In the genomic region with DNA sequence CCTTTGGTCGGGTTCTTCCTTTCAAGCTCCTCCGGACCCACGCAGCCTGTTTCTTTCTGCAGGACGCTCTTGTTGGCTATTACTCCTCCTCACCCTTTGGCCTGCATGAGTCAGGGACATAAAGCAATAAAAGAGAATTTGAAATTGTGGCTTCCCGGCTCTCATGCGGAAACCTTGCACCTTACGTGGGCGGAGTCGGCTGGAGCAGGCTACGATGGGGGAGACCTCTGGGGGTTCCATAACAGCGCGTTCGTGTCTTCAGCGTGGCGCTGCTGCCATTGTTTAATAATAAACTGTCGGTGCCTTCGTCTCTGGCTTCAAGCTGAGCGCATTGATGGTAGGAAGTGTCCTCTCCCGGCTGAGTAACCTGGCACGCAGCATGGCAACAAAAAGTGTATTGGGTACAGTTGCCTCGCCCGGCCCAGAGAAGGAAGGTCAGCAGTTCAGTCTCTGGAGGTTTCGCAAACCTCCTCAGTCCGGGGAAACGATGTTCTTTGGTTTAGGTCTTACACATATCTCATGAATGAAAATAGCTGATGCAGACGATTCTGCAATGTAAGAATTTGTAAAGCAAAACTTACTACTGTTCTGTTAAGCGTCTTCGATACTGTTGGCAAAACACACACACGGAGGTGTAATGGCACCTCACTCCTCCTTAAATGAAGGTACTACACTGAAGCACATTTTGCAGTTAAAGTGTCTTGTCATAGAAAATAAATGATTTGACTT, we compare ENCODE assay signal across 8 cellular contexts. TPM values are rescaled to one million over a fixed set of nuclear protein-coding genes. Genes with fewer than 3 reads are reported as not detected.
A peak's percentile ranks its signal among the peaks of the same experiment; 100 is the strongest.
DNase-seq lines count a peak whose midpoint lies in the region; ATAC-seq and TF ChIP-seq lines count a peak whose summit lies in the region.

No MANE protein-coding gene starts in this region.

- no peak for TF ChIP-seq CTCF in uterus (IDR thresholded peaks at IDR 0.05)

- H3K27me3 ChIP-seq in endocrine pancreas (ENCODE audit: control insufficient read depth, insufficient read depth, low read length) (no peaks in the 10 kb centered on the region), muscle layer of colon (ENCODE audit: control insufficient read depth in 1 of 2, insufficient read depth in 2 of 2, low read length in 2 of 2) (no peaks in the 10 kb centered on the region), uterus (no peaks in the 10 kb centered on the region)

- intact Hi-C loops in uterus (cut with DNase I; ENCODE audit: low total_unique reads), result no loop called here

- H3K4me1 ChIP-seq in endocrine pancreas (ENCODE audit: control insufficient read depth, insufficient read depth, low read length), result peaks cover 10% of the 10 kb centered on the region
- H3K4me1 ChIP-seq in muscle layer of colon (ENCODE audit: insufficient read depth, low read length), result peaks cover 6% of the 10 kb centered on the region
- peaks cover 0 to 4% of the 10 kb centered on the region in 2 donors for H3K4me1 ChIP-seq in uterus

- H3K27ac ChIP-seq in SK-N-MC, result no peak overlapping the region
- peak overlapping the region; percentile 97 for H3K27ac ChIP-seq in muscle layer of colon (ENCODE audit: low read depth, low read length)
- peak overlapping the region; percentile 92 to 97 for H3K27ac ChIP-seq in uterus

- H3K9ac ChIP-seq in SK-N-MC (ENCODE audit: insufficient read length), result peak overlapping the region; percentile 45
- peak overlapping the region; percentile 56 for H3K9ac ChIP-seq in endocrine pancreas (ENCODE audit: control insufficient read depth, insufficient read depth, low read length)
- peak overlapping the region; percentile 55 for H3K9ac ChIP-seq in muscle layer of colon (ENCODE audit: low read length)

- no peaks in the 10 kb centered on the region for H3K9me3 ChIP-seq in SK-N-MC (ENCODE audit: low read depth, low read length)
- no peaks in the 10 kb centered on the region for H3K9me3 ChIP-seq in endocrine pancreas (ENCODE audit: control insufficient read depth, low read length)
- H3K9me3 ChIP-seq in muscle layer of colon (ENCODE audit: low read length), result no peaks in the 10 kb centered on the region
- no peaks in the 10 kb centered on the region for H3K9me3 ChIP-seq in uterus

- DNase-seq in ELR (ENCODE audit: low read depth) (peak; percentile 35), SK-N-MC (ENCODE audit: low read depth, low spot score) (no peak), uterus (peak in 1 of 2 donors; percentile 45), OCI-M2 (lab: John Stamatoyannopoulos, UW; ENCODE audit: unreplicated experiment) (no peak)

- ATAC-seq in GM19463 (IDR thresholded peaks at IDR 0.05; ENCODE audit: unreplicated experiment) (peak; percentile 15), HG03457 (IDR thresholded peaks at IDR 0.05; ENCODE audit: unreplicated experiment) (peak; percentile 18)

- TF ChIP-seq POLR2A in uterus (IDR thresholded peaks at IDR 0.05), result no peak

- H3K4me3 ChIP-seq in SK-N-MC (peak overlapping the region; percentile 87), endocrine pancreas (ENCODE audit: control insufficient read depth, insufficient read depth, low read length) (peak overlapping the region; percentile 96), muscle layer of colon (ENCODE audit: low read depth in 1 of 2, low read length in 2 of 2) (peak overlapping the region; percentile 77 to 90), uterus (peak overlapping the region; percentile 84 to 98)

- H3K36me3 ChIP-seq in SK-N-MC (ENCODE audit: insufficient read depth, low read length), result no peaks in the 10 kb centered on the region
- H3K36me3 ChIP-seq in endocrine pancreas (ENCODE audit: control insufficient read depth, insufficient read depth, low read length), result no peaks in the 10 kb centered on the region
- no peaks in the 10 kb centered on the region for H3K36me3 ChIP-seq in muscle layer of colon (ENCODE audit: insufficient read depth, low read length)
- H3K36me3 ChIP-seq in uterus, result no peaks in the 10 kb centered on the region

RNA-seq across cellular contexts. Expression of gene CCDC186, which starts 0.6 kb away (rescaled TPM):
- total RNA-seq in uterus, result 10 to 100 TPM in 3 of 4 donors, 1 to 10 TPM in 1; 7.6 to 52.6 (median 24.9) TPM

RNA-seq across cellular contexts. Expression of gene TDRD1, which starts 4.5 kb away (rescaled TPM):
- 1 to 10 TPM in 1 of 4 donors, under 1 TPM in 1, not detected in 2; 0.49 to 1.5 TPM for total RNA-seq in uterus
